In genomic region chr6:11607381-11607780, GRCh38 we compare ENCODE assay signal across 12 cellular contexts.
A peak's percentile ranks its signal among the peaks of the same experiment; 100 is the strongest.
DNase-seq lines count a peak whose midpoint lies in the region; ATAC-seq and TF ChIP-seq lines count a peak whose summit lies in the region.
"Had no signal": no experiment of that assay in that cellular context is flagged by ENCODE, and none has a peak within 500 bp of the region (broad histone marks: within the 10 kb centered on the region; RNA-seq: fewer than 3 reads in every experiment).

No MANE protein-coding gene starts in this region.

- TF ChIP-seq POLR2A in upper lobe of left lung (IDR thresholded peaks at IDR 0.05): no peak

- H4K20me1 ChIP-seq in osteoblast (ENCODE audit: insufficient read depth, low read length): no peaks in the 10 kb centered on the region

- ATAC-seq in left cardiac atrium (peak; percentile 25 to 48), upper lobe of left lung (ENCODE audit: low FRiP score in 2 of 2) (peak in 1 of 2 donors; percentile 54)

- POLR2A ChIA-PET in activated CD4-positive, alpha-beta memory T cell treated with anti-CD3 and anti-CD28 coated beads, Interleukin-2, amount 10 ng/mL, durations not matched to agents 7 days and 5 days (lab: Charles Lee): interaction anchor here (1.0 kb wide), 1 partner anchor 82 kb away, joined by 3 read pairs; no protein-coding TSS in a partner anchor

- DNase-seq in astrocyte of the cerebellum (ENCODE audit: low read depth): peak; percentile 69
- DNase-seq in left cardiac atrium: no peak
- DNase-seq in osteoblast (ENCODE audit: insufficient read length, low spot score, missing footprints): no peak
- DNase-seq in upper lobe of left lung: no peak
- DNase-seq in activated CD4-positive, alpha-beta memory T cell treated with anti-CD3 and anti-CD28 coated beads, Interleukin-2, amount 10 ng/mL, durations not matched to agents 7 days and 5 days: no peak
- no peak for DNase-seq in SK-N-DZ (ENCODE audit: low spot score)
- DNase-seq in UCSD-AML1 (lab: John Stamatoyannopoulos, UW; ENCODE audit: unreplicated experiment): no peak
- DNase-seq: activated naive CD4-positive, alpha-beta T cell treated with anti-CD3 and anti-CD28 coated beads for 36 hours; CD4-positive, alpha-beta memory T cell; hypothalamus; WERI-Rb-1 had no signal

- no peaks in the 10 kb centered on the region for H3K9me3 ChIP-seq in osteoblast (ENCODE audit: low read depth, low read length)
- H3K9me3 ChIP-seq in upper lobe of left lung: no peaks in the 10 kb centered on the region
- H3K9me3 ChIP-seq: vagina had no signal

- H3K4me3 ChIP-seq in astrocyte of the cerebellum (ENCODE audit: low read depth, low read length) (no peak overlapping the region), osteoblast (ENCODE audit: insufficient read depth, low read length) (no peak overlapping the region), upper lobe of left lung (no peak overlapping the region)
- H3K4me3 ChIP-seq: vagina had no signal

- H3K27ac ChIP-seq in osteoblast (ENCODE audit: low read depth, low read length) (no peak overlapping the region), upper lobe of left lung (peak overlapping the region in 3 of 4 donors; percentile 26 to 58 (median 56))
- H3K27ac ChIP-seq: vagina, WERI-Rb-1 had no signal

- no peak for TF ChIP-seq EP300 in upper lobe of left lung (IDR thresholded peaks at IDR 0.05)

- no peaks in the 10 kb centered on the region for H3K4me1 Mint-ChIP-seq in activated CD4-positive, alpha-beta memory T cell treated with anti-CD3 and anti-CD28 coated beads, Interleukin-2, amount 10 ng/mL, durations not matched to agents 7 days and 5 days

- 28 to 38% methylated on average over 7 of the region's 7 CpGs for WGBS in upper lobe of left lung, 2 donors

- intact Hi-C loops in left cardiac atrium (cut with DNase I): loop anchor here in 1 of 2 donors (5.0 kb wide), 1 partner anchor 45 kb away; no protein-coding TSS in a partner anchor

- H2AFZ ChIP-seq in osteoblast (ENCODE audit: low read length): peak overlapping the region; percentile 16

- H3K36me3 Mint-ChIP-seq in activated CD4-positive, alpha-beta memory T cell treated with anti-CD3 and anti-CD28 coated beads, Interleukin-2, amount 10 ng/mL, durations not matched to agents 7 days and 5 days (ENCODE audit: low read depth): no peaks in the 10 kb centered on the region
- H3K36me3 Mint-ChIP-seq: CD4-positive, alpha-beta memory T cell had no signal

- H3K4me1 ChIP-seq in osteoblast (ENCODE audit: insufficient read depth, low read length): peaks cover 19% of the 10 kb centered on the region
- peaks cover 39 to 48% (median 43%) of the 10 kb centered on the region in 4 donors for H3K4me1 ChIP-seq in upper lobe of left lung
- H3K4me1 ChIP-seq: vagina had no signal

- no peaks in the 10 kb centered on the region for H3K27me3 ChIP-seq in osteoblast (ENCODE audit: insufficient read depth, low read length)
- no peaks in the 10 kb centered on the region for H3K27me3 ChIP-seq in upper lobe of left lung
- H3K27me3 ChIP-seq: vagina had no signal

- H3K27ac Mint-ChIP-seq in activated CD4-positive, alpha-beta memory T cell treated with anti-CD3 and anti-CD28 coated beads, Interleukin-2, amount 10 ng/mL, durations not matched to agents 7 days and 5 days: no peak overlapping the region
- H3K27ac Mint-ChIP-seq: activated naive CD4-positive, alpha-beta T cell treated with anti-CD3 and anti-CD28 coated beads for 36 hours; CD4-positive, alpha-beta memory T cell had no signal

- H3K27me3 Mint-ChIP-seq in activated CD4-positive, alpha-beta memory T cell treated with anti-CD3 and anti-CD28 coated beads, Interleukin-2, amount 10 ng/mL, durations not matched to agents 7 days and 5 days: peaks cover 35% of the 10 kb centered on the region

- H3K36me3 ChIP-seq in osteoblast (ENCODE audit: insufficient read depth, low read length) (no peaks in the 10 kb centered on the region), upper lobe of left lung (no peaks in the 10 kb centered on the region)
- H3K36me3 ChIP-seq: vagina, WERI-Rb-1 had no signal

- H3K79me2 ChIP-seq in osteoblast (ENCODE audit: insufficient read depth, low read length): no peaks in the 10 kb centered on the region

- no peaks in the 10 kb centered on the region for H3K9me3 Mint-ChIP-seq in activated CD4-positive, alpha-beta memory T cell treated with anti-CD3 and anti-CD28 coated beads, Interleukin-2, amount 10 ng/mL, durations not matched to agents 7 days and 5 days
- H3K9me3 Mint-ChIP-seq: activated naive CD4-positive, alpha-beta T cell treated with anti-CD3 and anti-CD28 coated beads for 36 hours; CD4-positive, alpha-beta memory T cell had no signal

- H3K4me3 Mint-ChIP-seq in activated CD4-positive, alpha-beta memory T cell treated with anti-CD3 and anti-CD28 coated beads, Interleukin-2, amount 10 ng/mL, durations not matched to agents 7 days and 5 days: no peak overlapping the region
- H3K4me3 Mint-ChIP-seq: activated naive CD4-positive, alpha-beta T cell treated with anti-CD3 and anti-CD28 coated beads for 36 hours; CD4-positive, alpha-beta memory T cell had no signal

- CTCF ChIA-PET in activated CD4-positive, alpha-beta memory T cell treated with anti-CD3 and anti-CD28 coated beads, Interleukin-2, amount 10 ng/mL, durations not matched to agents 7 days and 5 days (lab: Charles Lee): no interaction called here

- in situ Hi-C loops in astrocyte of the cerebellum (cut with HindIII; ENCODE audit: low sequenced_read_pairs): no loop called here

- TF ChIP-seq CTCF in astrocyte of the cerebellum (IDR thresholded peaks at IDR 0.05; ENCODE audit: low read depth, low read length, missing control alignments) (no peak), osteoblast (IDR thresholded peaks at IDR 0.05; ENCODE audit: extremely low read depth, low read depth, low read length) (no peak), upper lobe of left lung (IDR thresholded peaks at IDR 0.05) (no peak)

- no peak overlapping the region for H3K4me2 ChIP-seq in osteoblast (ENCODE audit: insufficient read depth, low read length)
